ENCODE assay signal across 23 cellular contexts in genomic region chr4:73916172-73916925, GRCh38. TPM values are rescaled to one million over a fixed set of nuclear protein-coding genes. Genes with fewer than 3 reads are reported as not detected.
"Had no signal": no experiment of that assay in that cellular context is flagged by ENCODE, and none has a peak within 500 bp of the region (broad histone marks: within the 10 kb centered on the region; RNA-seq: fewer than 3 reads in every experiment).

No MANE protein-coding gene starts in this region.

- H3K36me3 ChIP-seq: cardiac muscle cell, esophagus squamous epithelium, lower lobe of right lung, right atrium auricular region, suprapubic skin, transverse colon, WERI-Rb-1 had no signal

- H3K79me2 ChIP-seq: hepatocyte had no signal

- H3K27me3 ChIP-seq: cardiac muscle cell, esophagus squamous epithelium, hepatocyte, right atrium auricular region, suprapubic skin, transverse colon had no signal

- H3K27ac ChIP-seq: cardiac muscle cell, esophagus squamous epithelium, hepatocyte, lower lobe of right lung, right atrium auricular region, suprapubic skin, WERI-Rb-1 had no signal

- H3K4me3 Mint-ChIP-seq: dendritic cell treated with granulocyte-macrophage colony-stimulating factor and Interleukin-4, amounts not matched to agents 40 ng/mL and 50 ng/mL, for 4 days; stimulated activated naive CD8-positive, alpha-beta T cell treated with anti-CD3 and anti-CD28 coated beads, Interleukin-15, amount 100 ng/mL, for 72 hours had no signal

- H3K4me2 ChIP-seq: hepatocyte had no signal

- DNase-seq: activated CD4-positive, alpha-beta T cell treated with anti-CD3 and anti-CD28 coated beads for 1 hour; activated CD8-positive, alpha-beta memory T cell treated with anti-CD3 and anti-CD28 coated beads for 24 hours; activated CD8-positive, alpha-beta memory T cell treated with anti-CD3 and anti-CD28 coated beads, Interleukin-2, amount 50 U/mL, for 48 hours; activated effector memory CD4-positive, alpha-beta T cell treated with anti-CD3 and anti-CD28 coated beads, Interleukin-2, amount 50 U/mL, for 16 hours; activated naive CD4-positive, alpha-beta T cell treated with anti-CD3 and anti-CD28 coated beads, Interleukin-2, amount 50 U/mL, for 16 hours; activated T-cell treated with anti-CD3 and anti-CD28 coated beads, Interleukin-2, amount 50 U/mL, for 48 hours; effector CD8-positive, alpha-beta T cell; esophagus squamous epithelium; lower lobe of right lung; midbrain; occipital lobe; stimulated activated CD4-positive, alpha-beta T cell treated with anti-CD3 and anti-CD28 coated beads, Interleukin-4, amount 100 ng/mL, for 1 hour; stimulated activated naive CD8-positive, alpha-beta T cell treated with anti-CD3 and anti-CD28 coated beads, Interleukin-15, amount 100 ng/mL, for 72 hours; T-helper 2 cell; transverse colon; WERI-Rb-1 had no signal

- ATAC-seq: stimulated activated naive CD8-positive, alpha-beta T cell treated with anti-CD3 and anti-CD28 coated beads, Interleukin-15, amount 100 ng/mL, for 72 hours had no signal

- H3K9me3 ChIP-seq: esophagus squamous epithelium, lower lobe of right lung, right atrium auricular region, suprapubic skin, transverse colon had no signal

- H3K4me3 ChIP-seq: cardiac muscle cell, esophagus squamous epithelium, hepatocyte, lower lobe of right lung, right atrium auricular region, suprapubic skin, transverse colon had no signal

- H3K4me1 ChIP-seq: esophagus squamous epithelium, lower lobe of right lung, right atrium auricular region, suprapubic skin had no signal

- H3K27ac Mint-ChIP-seq: dendritic cell treated with granulocyte-macrophage colony-stimulating factor and Interleukin-4, amounts not matched to agents 40 ng/mL and 50 ng/mL, for 4 days; progenitor cell of endocrine pancreas had no signal

- H3K27me3 Mint-ChIP-seq: dendritic cell treated with granulocyte-macrophage colony-stimulating factor and Interleukin-4, amounts not matched to agents 40 ng/mL and 50 ng/mL, for 4 days; stimulated activated naive CD8-positive, alpha-beta T cell treated with anti-CD3 and anti-CD28 coated beads, Interleukin-15, amount 100 ng/mL, for 72 hours had no signal

- H3K9me3 Mint-ChIP-seq: dendritic cell treated with granulocyte-macrophage colony-stimulating factor and Interleukin-4, amounts not matched to agents 40 ng/mL and 50 ng/mL, for 4 days had no signal

- H3K4me1 Mint-ChIP-seq: stimulated activated naive CD8-positive, alpha-beta T cell treated with anti-CD3 and anti-CD28 coated beads, Interleukin-15, amount 100 ng/mL, for 72 hours had no signal

- H2AFZ ChIP-seq: hepatocyte had no signal

RNA-seq across cellular contexts. Expression of gene CXCL1, which starts 47.2 kb away (rescaled TPM):
- total RNA-seq: cardiac muscle cell had no signal
- polyA plus RNA-seq: cardiac muscle cell, neural cell had no signal
